11 cellular contexts compared by ENCODE assay signal in genomic region chr5:173187054-173187743, GRCh38. TPM values are rescaled to one million over a fixed set of nuclear protein-coding genes. Genes with fewer than 3 reads are reported as not detected.
DNase-seq lines count a peak whose midpoint lies in the region; ATAC-seq, FAIRE-seq and TF ChIP-seq lines count a peak whose summit lies in the region.
"Had no signal": no experiment of that assay in that cellular context is flagged by ENCODE, and none has a peak within 500 bp of the region (broad histone marks: within the 10 kb centered on the region; RNA-seq: fewer than 3 reads in every experiment).

No MANE protein-coding gene starts in this region.

- no peak for DNase-seq in activated CD8-positive, alpha-beta memory T cell treated with anti-CD3 and anti-CD28 coated beads, Interleukin-2, amount 10 ng/mL, durations not matched to agents 7 days and 5 days
- DNase-seq in activated CD8-positive, alpha-beta memory T cell treated with anti-CD3 and anti-CD28 coated beads for 24 hours: no peak
- peak; percentile 45 for DNase-seq in HT-29 (ENCODE audit: low spot score)
- DNase-seq in K562 (ENCODE audit: extremely low read depth in 1 of 4, low spot score in 3 of 4): peak in 2 of 4 experiments; percentile 12 to 18
- no peak for DNase-seq in stimulated activated effector memory CD8-positive, alpha-beta T cell treated with anti-CD3 and anti-CD28 coated beads, Interleukin-12 subunit alpha, Interleukin-12 subunit beta, amount 100 ng/mL, for 72 hours (ENCODE audit: low spot score in 2 of 2)
- DNase-seq in SIG-M5 treated with dmso at 0.1 percent for 504 hours (lab: John Stamatoyannopoulos, UW; ENCODE audit: unreplicated experiment): no peak

- in situ Hi-C loops in K562 (cut with MboI): no loop called here

- peak; percentile 53 for ATAC-seq in activated CD8-positive, alpha-beta memory T cell treated with anti-CD3 and anti-CD28 coated beads, Interleukin-2, amount 10 ng/mL, durations not matched to agents 7 days and 5 days
- ATAC-seq in K562 (peak; percentile 78), HG02642 (IDR thresholded peaks at IDR 0.05; ENCODE audit: poor library complexity, unreplicated experiment) (no peak), GM18907 (IDR thresholded peaks at IDR 0.05; ENCODE audit: unreplicated experiment) (no peak)
- peak; percentile 73 for ATAC-seq in stimulated activated effector memory CD8-positive, alpha-beta T cell treated with anti-CD3 and anti-CD28 coated beads, Interleukin-12 subunit alpha, Interleukin-12 subunit beta, amount 100 ng/mL, for 72 hours

- no peak for TF ChIP-seq RAD21 in K562 (CRISPR knock-in tag; conservative IDR thresholded peaks at IDR 0.05 in 1 of 2, IDR thresholded peaks at IDR 0.05 in 1 of 2)

- no peak for TF ChIP-seq EP300 in K562 (IDR thresholded peaks at IDR 0.05; ENCODE audit: low read length)

- no peak overlapping the region for H3K4me3 Mint-ChIP-seq in activated CD8-positive, alpha-beta memory T cell treated with anti-CD3 and anti-CD28 coated beads, Interleukin-2, amount 10 ng/mL, durations not matched to agents 7 days and 5 days
- no peak overlapping the region for H3K4me3 Mint-ChIP-seq in stimulated activated effector memory CD8-positive, alpha-beta T cell treated with anti-CD3 and anti-CD28 coated beads, Interleukin-12 subunit alpha, Interleukin-12 subunit beta, amount 100 ng/mL, for 72 hours
- H3K4me3 Mint-ChIP-seq: mesothelial cell of epicardium had no signal

- CTCF ChIA-PET in activated CD8-positive, alpha-beta memory T cell treated with anti-CD3 and anti-CD28 coated beads, Interleukin-2, amount 10 ng/mL, durations not matched to agents 7 days and 5 days (lab: Charles Lee): interaction anchor here (1.0 kb wide), 1 partner anchor 20 kb away, joined by 3 read pairs; no protein-coding TSS in a partner anchor
- CTCF ChIA-PET in K562 (lab: Yijun Ruan, JAX; ENCODE audit: low intra/inter-chr PET ratio): interaction anchor here (1.0 kb wide), 1 partner anchor 21 kb away, joined by 3 read pairs; no protein-coding TSS in a partner anchor

- no peak overlapping the region for H2AFZ ChIP-seq in K562 (ENCODE audit: low read depth, low read length)

- no peak overlapping the region for H3K27ac ChIP-seq in K562 (ENCODE audit: extremely low read depth, low read depth, low read length)

- no peaks in the 10 kb centered on the region for H3K79me2 ChIP-seq in K562 (ENCODE audit: control insufficient read depth, insufficient read depth, low read length)

- H3K27me3 ChIP-seq in K562 (ENCODE audit: control insufficient read depth in 2 of 2, insufficient read depth in 2 of 2, low read length in 2 of 2): peaks cover 8 to 35% of the 10 kb centered on the region in 2 experiments

- H3K9ac ChIP-seq in K562 (ENCODE audit: insufficient read depth in 1 of 2, low read depth in 2 of 2, low read length in 2 of 2): no peak overlapping the region

- no peaks in the 10 kb centered on the region for H3K9me1 ChIP-seq in K562 (ENCODE audit: control insufficient read depth, insufficient read depth, low read length)

- no peak overlapping the region for H3K4me3 ChIP-seq in K562

- no peaks in the 10 kb centered on the region for H3K36me3 ChIP-seq in K562 (ENCODE audit: control insufficient read depth, insufficient read depth, low read length)

- no peaks in the 10 kb centered on the region for H3K9me3 Mint-ChIP-seq in activated CD8-positive, alpha-beta memory T cell treated with anti-CD3 and anti-CD28 coated beads, Interleukin-2, amount 10 ng/mL, durations not matched to agents 7 days and 5 days (ENCODE audit: low read depth)
- no peaks in the 10 kb centered on the region for H3K9me3 Mint-ChIP-seq in stimulated activated effector memory CD8-positive, alpha-beta T cell treated with anti-CD3 and anti-CD28 coated beads, Interleukin-12 subunit alpha, Interleukin-12 subunit beta, amount 100 ng/mL, for 72 hours
- H3K9me3 Mint-ChIP-seq: activated T-helper 2 cell treated with anti-CD3 and anti-CD28 coated beads, Interferon-gamma antibody, Interleukin-2, Interleukin-4, amounts not matched to agents 10 μg/mL and 5 μg/mL and 100 μg/mL, durations not matched to agents 14 hours and 24 hours and 36 hours; mesothelial cell of epicardium had no signal

- H3K4me2 ChIP-seq in K562 (ENCODE audit: insufficient read depth, low read length): no peak overlapping the region

- TF ChIP-seq POLR2A in K562 (conservative IDR thresholded peaks at IDR 0.05): no peak

- H3K27me3 Mint-ChIP-seq in activated CD8-positive, alpha-beta memory T cell treated with anti-CD3 and anti-CD28 coated beads, Interleukin-2, amount 10 ng/mL, durations not matched to agents 7 days and 5 days: no peaks in the 10 kb centered on the region

- H3K9me3 ChIP-seq in K562 (replicated peaks; ENCODE audit: control insufficient read depth, insufficient read depth, low read depth, low read length): no peaks in the 10 kb centered on the region

- peak in 1 of 3 experiments; percentile 27; a peak in 2 of 6 replicates for TF ChIP-seq CTCF in K562 (IDR thresholded peaks at IDR 0.05 in 2 of 3, conservative IDR thresholded peaks at IDR 0.05 in 1 of 3; ENCODE audit: insufficient read depth in 2 of 3, low read depth in 1 of 3, low read length in 3 of 3)

- intact Hi-C loops in K562 (cut with micrococcal nuclease): no loop called here

- H3K27ac Mint-ChIP-seq in activated CD8-positive, alpha-beta memory T cell treated with anti-CD3 and anti-CD28 coated beads, Interleukin-2, amount 10 ng/mL, durations not matched to agents 7 days and 5 days: no peak overlapping the region
- H3K27ac Mint-ChIP-seq in stimulated activated effector memory CD8-positive, alpha-beta T cell treated with anti-CD3 and anti-CD28 coated beads, Interleukin-12 subunit alpha, Interleukin-12 subunit beta, amount 100 ng/mL, for 72 hours: no peak overlapping the region
- H3K27ac Mint-ChIP-seq: activated T-helper 2 cell treated with anti-CD3 and anti-CD28 coated beads, Interferon-gamma antibody, Interleukin-2, Interleukin-4, amounts not matched to agents 10 μg/mL and 5 μg/mL and 100 μg/mL, durations not matched to agents 14 hours and 24 hours and 36 hours; mesothelial cell of epicardium had no signal

- WGBS in K562 (ENCODE audit: insufficient coverage, low coverage, missing lambda C conversion rate): 7% methylated on average over 11 of the region's 11 CpGs

- peaks cover 4% of the 10 kb centered on the region; the same call in 1 of the 2 replicates for H4K20me1 ChIP-seq in K562 (replicated peaks; ENCODE audit: control insufficient read depth, insufficient read depth, low read length)

- H3K36me3 Mint-ChIP-seq in activated CD8-positive, alpha-beta memory T cell treated with anti-CD3 and anti-CD28 coated beads, Interleukin-2, amount 10 ng/mL, durations not matched to agents 7 days and 5 days: no peaks in the 10 kb centered on the region
- H3K36me3 Mint-ChIP-seq in stimulated activated effector memory CD8-positive, alpha-beta T cell treated with anti-CD3 and anti-CD28 coated beads, Interleukin-12 subunit alpha, Interleukin-12 subunit beta, amount 100 ng/mL, for 72 hours: no peaks in the 10 kb centered on the region
- H3K36me3 Mint-ChIP-seq: mesothelial cell of epicardium had no signal

- H3K4me1 ChIP-seq in K562 (replicated peaks in 1 of 2; ENCODE audit: control insufficient read depth in 2 of 2, insufficient read depth in 2 of 2, low read length in 2 of 2): no peaks in the 10 kb centered on the region

- H3K4me1 Mint-ChIP-seq in activated CD8-positive, alpha-beta memory T cell treated with anti-CD3 and anti-CD28 coated beads, Interleukin-2, amount 10 ng/mL, durations not matched to agents 7 days and 5 days: no peaks in the 10 kb centered on the region
- no peaks in the 10 kb centered on the region for H3K4me1 Mint-ChIP-seq in stimulated activated effector memory CD8-positive, alpha-beta T cell treated with anti-CD3 and anti-CD28 coated beads, Interleukin-12 subunit alpha, Interleukin-12 subunit beta, amount 100 ng/mL, for 72 hours
- H3K4me1 Mint-ChIP-seq: mesothelial cell of epicardium had no signal

- POLR2A ChIA-PET in K562 (lab: Yijun Ruan, JAX): interaction anchor here (0.6 kb wide), 1 partner anchor 21 kb away, joined by 5 read pairs; no protein-coding TSS in a partner anchor

- FAIRE-seq in K562 (lab: Jason Lieb, UNC): no peak

- BruUV-seq in K562 (replicated peaks; lab: Mats Ljungman, UMichigan): no TSS peak

RNA-seq across cellular contexts. Expression of gene BNIP1, which starts 42.9 kb away (rescaled TPM):
- total RNA-seq in activated CD8-positive, alpha-beta memory T cell treated with anti-CD3 and anti-CD28 coated beads, Interleukin-2, amount 10 ng/mL, durations not matched to agents 7 days and 5 days: 10 to 100 TPM; 14.5 to 16.3 TPM
- 10.0 and 14.9 TPM in 2 replicates for total RNA-seq in HT-29 (2014; rRNA removed; shearing (Covaris generic))
- total RNA-seq in K562 (2011; cell fraction: chromatin; rRNA removed; ENCODE audit: low replicate concordance): 12.2 and 15.0 TPM in 2 replicates
- total RNA-seq in K562 (2011; cell fraction: nucleolus; rRNA removed): 13.2 and 15.0 TPM in 2 replicates
- total RNA-seq in K562 (2011; cell fraction: nucleoplasm; rRNA removed): 14.5 and 20.2 TPM in 2 replicates
- total RNA-seq in K562 (2014; rRNA removed): 18.8 and 21.0 TPM in 2 replicates
- 25.8 and 26.2 TPM in 2 replicates for total RNA-seq in K562 (2014; rRNA removed; fragmentation: Illumina TruSeq; extraction: Trizol)
- total RNA-seq in K562 (2015; rRNA removed; fragmentation: Illumina TruSeq; extraction: Trizol): 20.3 and 21.6 TPM in 2 replicates
- 18.9 and 21.3 TPM in 2 replicates for total RNA-seq in K562 (2021)
- 30.5 and 30.6 TPM in 2 replicates for polyA plus RNA-seq in K562 (2011; rRNA removed)
- polyA plus RNA-seq in K562 (2011; cell fraction: cytosol; rRNA removed): 24.0 and 26.5 TPM in 2 replicates
- 15.2 and 16.7 TPM in 2 replicates for polyA plus RNA-seq in K562 (2011; cell fraction: nucleus; rRNA removed)
- 16.5 and 17.1 TPM in 2 replicates for polyA plus RNA-seq in K562 (2012)
- 26.5 and 27.4 TPM in 2 replicates for polyA plus RNA-seq in K562 (2014; fragmentation: Illumina TruSeq; extraction: Trizol)
- 10 to 100 TPM; 54.9 to 65.0 TPM for polyA plus RNA-seq in K562 (2014; fragmentation: Nextera tagmentation; extraction: Ambion mirVana)
- polyA plus RNA-seq in K562 (2014; rRNA removed): 23.0 and 23.2 TPM in 2 replicates
- 12.8 and 15.1 TPM in 2 replicates for polyA minus RNA-seq in K562 (2011; rRNA and poly(A)+ RNA removed)
- polyA minus RNA-seq in K562 (2011; cell fraction: cytosol; rRNA and poly(A)+ RNA removed): 4.2 and 5.1 TPM in 2 replicates
- 3.0 and 5.7 TPM in 2 replicates for polyA minus RNA-seq in K562 (2011; cell fraction: nucleus; rRNA and poly(A)+ RNA removed)

RNA-seq across cellular contexts. Expression of gene NKX2-5, which starts 47.8 kb away (rescaled TPM):
- not detected for total RNA-seq in activated CD8-positive, alpha-beta memory T cell treated with anti-CD3 and anti-CD28 coated beads, Interleukin-2, amount 10 ng/mL, durations not matched to agents 7 days and 5 days
- total RNA-seq in HT-29 (2014; rRNA removed; shearing (Covaris generic)): not detected in 2 replicates
- total RNA-seq in K562 (2011; cell fraction: chromatin; rRNA removed; ENCODE audit: low replicate concordance): not detected in 2 replicates
- not detected in 2 replicates for total RNA-seq in K562 (2011; cell fraction: nucleolus; rRNA removed)
- total RNA-seq in K562 (2011; cell fraction: nucleoplasm; rRNA removed): not detected in 2 replicates
- total RNA-seq in K562 (2014; rRNA removed) (not detected in 2 replicates), K562 (2014; rRNA removed; fragmentation: Illumina TruSeq; extraction: Trizol) (not detected in 2 replicates), K562 (2015; rRNA removed; fragmentation: Illumina TruSeq; extraction: Trizol) (not detected in 2 replicates), K562 (2021) (not detected in 2 replicates)
- polyA plus RNA-seq in K562 (2011; rRNA removed) (not detected in 2 replicates), K562 (2014; fragmentation: Illumina TruSeq; extraction: Trizol) (not detected in 2 replicates), K562 (2014; fragmentation: Nextera tagmentation; extraction: Ambion mirVana) (not detected), K562 (2014; rRNA removed) (not detected in 2 replicates)
- polyA plus RNA-seq in K562 (2011; cell fraction: cytosol; rRNA removed): not detected in 2 replicates
- polyA plus RNA-seq in K562 (2011; cell fraction: nucleus; rRNA removed): not detected in 2 replicates
- not detected in 2 replicates for polyA plus RNA-seq in K562 (2012)
- polyA minus RNA-seq in K562 (2011; rRNA and poly(A)+ RNA removed): not detected in 2 replicates
- not detected in 2 replicates for polyA minus RNA-seq in K562 (2011; cell fraction: cytosol; rRNA and poly(A)+ RNA removed)
- not detected in 2 replicates for polyA minus RNA-seq in K562 (2011; cell fraction: nucleus; rRNA and poly(A)+ RNA removed)
- total RNA-seq: activated T-helper 2 cell treated with anti-CD3 and anti-CD28 coated beads, Interferon-gamma antibody, Interleukin-2, Interleukin-4, amounts not matched to agents 10 μg/mL and 5 μg/mL and 100 μg/mL, durations not matched to agents 14 hours and 24 hours and 36 hours had no signal
- polyA plus RNA-seq: BJ had no signal

Comparison
In these comparisons a context has a peak if more than half of its experiments do, and no peak if none do; other contexts are left out.
1. ATAC-seq: peak in activated CD8-positive, alpha-beta memory T cell treated with anti-CD3 and anti-CD28 coated beads, Interleukin-2, amount 10 ng/mL, durations not matched to agents 7 days and 5 days (single experiment), K562 (single experiment) and stimulated activated effector memory CD8-positive, alpha-beta T cell treated with anti-CD3 and anti-CD28 coated beads, Interleukin-12 subunit alpha, Interleukin-12 subunit beta, amount 100 ng/mL, for 72 hours (single experiment); none in HG02642 (single experiment) and GM18907 (single experiment).